1 cellular context compared by ENCODE assay signal in genomic region chr6:21595265-21595950, GRCh38.
TF ChIP-seq lines count a peak whose summit lies in the region.

No MANE protein-coding gene starts in this region.

TF ChIP-seq in WTC11, 78 proteins besides CTCF, POLR2A, EP300 and RAD21 (continued from another document):
- no peak for TF ChIP-seq HMGXB4 (CRISPR knock-in tag; IDR thresholded peaks at IDR 0.05)
- 0 out of 2 replicates have a peak, but pooled peaks have one; percentile 37 for TF ChIP-seq FOXP4 (CRISPR knock-in tag; IDR thresholded peaks at IDR 0.05)
- no peak for TF ChIP-seq RELA (CRISPR knock-in tag; IDR thresholded peaks at IDR 0.05; ENCODE audit: borderline replicate concordance)
- TF ChIP-seq ARID4B (CRISPR knock-in tag; IDR thresholded peaks at IDR 0.05; ENCODE audit: borderline replicate concordance) = peak; percentile 56; the same call in 1 of the 2 replicates
- no peak for TF ChIP-seq EMX1 (CRISPR knock-in tag; IDR thresholded peaks at IDR 0.05)
- TF ChIP-seq ZBTB21 (CRISPR knock-in tag; IDR thresholded peaks at IDR 0.05; ENCODE audit: borderline replicate concordance) = no peak
- TF ChIP-seq MAX (CRISPR knock-in tag; IDR thresholded peaks at IDR 0.05) = no peak
- no peak for TF ChIP-seq GABPB1 (CRISPR knock-in tag; IDR thresholded peaks at IDR 0.05)
- no peak for TF ChIP-seq NR2C2 (CRISPR knock-in tag; IDR thresholded peaks at IDR 0.05)
- TF ChIP-seq NR1H2 (CRISPR knock-in tag; IDR thresholded peaks at IDR 0.05) = no peak
- TF ChIP-seq ATF2 (CRISPR knock-in tag; IDR thresholded peaks at IDR 0.05; ENCODE audit: borderline replicate concordance, low read depth) = no peak
- no peak for TF ChIP-seq TEAD1 (CRISPR knock-in tag; IDR thresholded peaks at IDR 0.05)
- peak; percentile 71 for TF ChIP-seq CREM (CRISPR knock-in tag; IDR thresholded peaks at IDR 0.05)
- 0 out of 2 replicates have a peak, but pooled peaks have one; percentile 61 for TF ChIP-seq MLX (CRISPR knock-in tag; IDR thresholded peaks at IDR 0.05)
- no peak for TF ChIP-seq TEAD4 (CRISPR knock-in tag; IDR thresholded peaks at IDR 0.05)
- peak; percentile 15; the same call in 1 of the 2 replicates for TF ChIP-seq JUN (CRISPR knock-in tag; IDR thresholded peaks at IDR 0.05)
- no peak for TF ChIP-seq SP1 (CRISPR knock-in tag; conservative IDR thresholded peaks at IDR 0.05)
- TF ChIP-seq NFYB (CRISPR knock-in tag; conservative IDR thresholded peaks at IDR 0.05; ENCODE audit: low read depth) = no peak; the same call in 1 of the 2 replicates
- TF ChIP-seq FOXJ3 (CRISPR knock-in tag; IDR thresholded peaks at IDR 0.05; ENCODE audit: borderline replicate concordance) = no peak
- TF ChIP-seq E2F5 (CRISPR knock-in tag; IDR thresholded peaks at IDR 0.05) = no peak
- TF ChIP-seq ZNF317 (CRISPR knock-in tag; IDR thresholded peaks at IDR 0.05; ENCODE audit: borderline replicate concordance, low read depth) = no peak
- no peak for TF ChIP-seq USF1 (CRISPR knock-in tag; IDR thresholded peaks at IDR 0.05)
